ENCODE assay signal across 10 cellular contexts in the genomic region with DNA sequence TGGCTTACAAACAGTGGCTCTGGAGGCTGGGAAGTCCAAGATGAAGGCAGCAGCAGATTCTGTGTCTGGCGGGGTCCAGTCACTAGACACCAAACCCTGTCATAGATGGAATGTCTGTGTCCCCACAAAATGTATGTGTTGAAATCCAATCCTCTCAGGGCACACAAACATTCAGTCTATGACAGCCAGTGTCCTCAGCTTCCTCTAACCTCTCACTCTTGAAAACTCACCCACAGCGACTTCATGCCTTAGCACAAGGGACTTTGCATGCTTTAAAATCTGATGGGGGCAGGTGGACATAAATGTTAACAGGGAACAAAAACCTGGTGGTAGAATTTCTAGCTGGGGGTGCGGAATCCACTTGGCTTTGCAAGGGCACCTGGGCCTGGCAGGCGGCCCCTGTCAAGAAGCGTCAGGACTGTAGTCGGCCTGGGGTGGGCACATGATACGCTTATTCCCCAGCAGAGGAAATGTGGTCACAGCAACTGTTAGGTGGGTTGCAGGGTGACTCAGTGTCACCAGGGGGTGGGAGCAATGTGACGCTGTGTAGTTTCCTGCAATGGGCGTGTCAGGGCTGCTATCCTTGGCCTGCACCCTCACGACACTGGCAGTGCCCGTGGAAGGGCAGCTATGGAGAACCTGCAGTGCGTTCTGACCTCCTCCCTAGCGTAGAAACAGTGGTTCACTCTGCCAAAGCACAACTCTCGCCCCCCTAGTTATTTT. TPM values are rescaled to one million over a fixed set of nuclear protein-coding genes. Genes with fewer than 3 reads are reported as not detected.
DNase-seq lines count a peak whose midpoint lies in the region; ATAC-seq and TF ChIP-seq lines count a peak whose summit lies in the region.
"Had no signal": no experiment of that assay in that cellular context is flagged by ENCODE, and none has a peak within 500 bp of the region (broad histone marks: within the 10 kb centered on the region; RNA-seq: fewer than 3 reads in every experiment).

No MANE protein-coding gene starts in this region.

- H3K9me3 Mint-ChIP-seq in stimulated activated naive B cell treated with anti-CD40 and anti-IgM and Interleukin-4, amounts not matched to agents 10 μg/mL and 1 μg/mL and 100 μg/mL, for 72 hours: no peaks in the 10 kb centered on the region
- no peaks in the 10 kb centered on the region for H3K9me3 Mint-ChIP-seq in mesothelial cell of epicardium

- peak overlapping the region; percentile 38 to 60 for H3K4me3 Mint-ChIP-seq in stimulated activated naive B cell treated with anti-CD40 and anti-IgM and Interleukin-4, amounts not matched to agents 10 μg/mL and 1 μg/mL and 100 μg/mL, for 72 hours
- no peak overlapping the region for H3K4me3 Mint-ChIP-seq in mesothelial cell of epicardium

- no peak overlapping the region for H3K4me3 ChIP-seq in lower lobe of right lung
- H3K4me3 ChIP-seq in effector memory CD4-positive, alpha-beta T cell (ENCODE audit: insufficient read depth, low read depth, low read length, poor library complexity, severe bottlenecking): no peak overlapping the region
- H3K4me3 ChIP-seq: uterus had no signal

- H3K36me3 ChIP-seq in lower lobe of right lung: no peaks in the 10 kb centered on the region
- H3K36me3 ChIP-seq in effector memory CD4-positive, alpha-beta T cell (ENCODE audit: control insufficient read depth, insufficient read depth, low read length): no peaks in the 10 kb centered on the region
- H3K36me3 ChIP-seq: uterus had no signal

- no peaks in the 10 kb centered on the region for H3K9me3 ChIP-seq in lower lobe of right lung
- H3K9me3 ChIP-seq in effector memory CD4-positive, alpha-beta T cell (ENCODE audit: control insufficient read depth, low read length): no peaks in the 10 kb centered on the region
- H3K9me3 ChIP-seq: uterus had no signal

- intact Hi-C loops in lower lobe of right lung (cut with DNase I): no loop called here

- H3K4me1 Mint-ChIP-seq in stimulated activated naive B cell treated with anti-CD40 and anti-IgM and Interleukin-4, amounts not matched to agents 10 μg/mL and 1 μg/mL and 100 μg/mL, for 72 hours: peaks cover 36 to 39% of the 10 kb centered on the region in 2 donors
- peaks cover 3% of the 10 kb centered on the region for H3K4me1 Mint-ChIP-seq in mesothelial cell of epicardium

- H3K27ac ChIP-seq in lower lobe of right lung: peak overlapping the region; percentile 49
- no peak overlapping the region for H3K27ac ChIP-seq in effector memory CD4-positive, alpha-beta T cell (ENCODE audit: insufficient read depth, low read length, poor library complexity, severe bottlenecking)
- H3K27ac ChIP-seq: HL-60 had no signal

- ATAC-seq in HG03066 (IDR thresholded peaks at IDR 0.05; ENCODE audit: low read depth, unreplicated experiment) (peak; percentile 62), lower lobe of right lung (peak; percentile 80 to 87), HG03159 (IDR thresholded peaks at IDR 0.05; ENCODE audit: unreplicated experiment) (no peak)
- ATAC-seq in stimulated activated naive B cell treated with anti-CD40 and anti-IgM and Interleukin-4, amounts not matched to agents 10 μg/mL and 1 μg/mL and 100 μg/mL, for 72 hours (replicated peaks): peak; percentile 89 to 91

- no peaks in the 10 kb centered on the region for H3K27me3 ChIP-seq in lower lobe of right lung (ENCODE audit: low read depth)
- H3K27me3 ChIP-seq in effector memory CD4-positive, alpha-beta T cell (replicated peaks; ENCODE audit: control insufficient read depth, insufficient read depth, low read length, poor library complexity, severe bottlenecking): no peaks in the 10 kb centered on the region
- H3K27me3 ChIP-seq: uterus had no signal

- DNase-seq in activated CD8-positive, alpha-beta memory T cell treated with anti-CD3 and anti-CD28 coated beads, Interleukin-2, amount 50 U/mL, for 24 hours (ENCODE audit: extremely low read depth): peak; percentile 74
- DNase-seq in lower lobe of right lung (peak; percentile 63), mesothelial cell of epicardium (ENCODE audit: low spot score in 2 of 2, unreplicated experiment in 2 of 2) (no peak), epidermal melanocyte (ENCODE audit: insufficient read length, low spot score) (no peak)
- peak; percentile 44 for DNase-seq in stimulated activated naive B cell treated with anti-CD40 and anti-IgM and Interleukin-4, amounts not matched to agents 10 μg/mL and 1 μg/mL and 100 μg/mL, for 72 hours
- no peak for DNase-seq in effector memory CD4-positive, alpha-beta T cell
- DNase-seq: uterus had no signal

- H3K4me1 ChIP-seq in lower lobe of right lung: peaks cover 40% of the 10 kb centered on the region
- H3K4me1 ChIP-seq in effector memory CD4-positive, alpha-beta T cell (ENCODE audit: control insufficient read depth, insufficient read depth, low read length, poor library complexity, severe bottlenecking): no peaks in the 10 kb centered on the region
- H3K4me1 ChIP-seq: uterus had no signal

- H3K36me3 Mint-ChIP-seq in stimulated activated naive B cell treated with anti-CD40 and anti-IgM and Interleukin-4, amounts not matched to agents 10 μg/mL and 1 μg/mL and 100 μg/mL, for 72 hours: peaks cover 2 to 9% of the 10 kb centered on the region in 2 donors
- H3K36me3 Mint-ChIP-seq in mesothelial cell of epicardium: no peaks in the 10 kb centered on the region

- no peaks in the 10 kb centered on the region for H3K27me3 Mint-ChIP-seq in stimulated activated naive B cell treated with anti-CD40 and anti-IgM and Interleukin-4, amounts not matched to agents 10 μg/mL and 1 μg/mL and 100 μg/mL, for 72 hours
- H3K27me3 Mint-ChIP-seq in mesothelial cell of epicardium (ENCODE audit: low read depth): no peaks in the 10 kb centered on the region

- TF ChIP-seq CTCF in lower lobe of right lung (IDR thresholded peaks at IDR 0.05) (no peak), mesothelial cell of epicardium (IDR thresholded peaks at IDR 0.05; ENCODE audit: unreplicated experiment) (no peak)

- peak overlapping the region; percentile 87 for H3K27ac Mint-ChIP-seq in stimulated activated naive B cell treated with anti-CD40 and anti-IgM and Interleukin-4, amounts not matched to agents 10 μg/mL and 1 μg/mL and 100 μg/mL, for 72 hours
- H3K27ac Mint-ChIP-seq in mesothelial cell of epicardium: no peak overlapping the region

RNA-seq across cellular contexts. Expression of gene RIN3, which starts 17.7 kb away (rescaled TPM):
- 70.6 TPM for total RNA-seq in lower lobe of right lung
- total RNA-seq in mesothelial cell of epicardium: 16.4 to 19.9 TPM (median 16.8 TPM) in 3 replicates

Comparison
In these comparisons a context has a peak if more than half of its experiments do, and no peak if none do; other contexts are left out.
1. DNase-seq: peak in activated CD8-positive, alpha-beta memory T cell treated with anti-CD3 and anti-CD28 coated beads, Interleukin-2, amount 50 U/mL, for 24 hours (single experiment), lower lobe of right lung (single experiment) and stimulated activated naive B cell treated with anti-CD40 and anti-IgM and Interleukin-4, amounts not matched to agents 10 μg/mL and 1 μg/mL and 100 μg/mL, for 72 hours (single experiment); none in effector memory CD4-positive, alpha-beta T cell (0 of 3), mesothelial cell of epicardium (0 of 2) and epidermal melanocyte (single experiment).